ENCODE assay signal across 23 cellular contexts in genomic region chr9:101569736-101570501, GRCh38. TPM values are rescaled to one million over a fixed set of nuclear protein-coding genes. Genes with fewer than 3 reads are reported as not detected.
DNase-seq lines count a peak whose midpoint lies in the region; ATAC-seq and TF ChIP-seq lines count a peak whose summit lies in the region.
"Had no signal": no experiment of that assay in that cellular context is flagged by ENCODE, and none has a peak within 500 bp of the region (broad histone marks: within the 10 kb centered on the region; RNA-seq: fewer than 3 reads in every experiment).

No MANE protein-coding gene starts in this region.

- ATAC-seq in Right ventricle myocardium inferior (peak; percentile 62), GM19463 (IDR thresholded peaks at IDR 0.05; ENCODE audit: unreplicated experiment) (no peak)
- peak; percentile 91 to 94 for ATAC-seq in naive thymus-derived CD8-positive, alpha-beta T cell

- DNase-seq in Right ventricle myocardium inferior (ENCODE audit: missing footprints) (no peak), right atrium auricular region (ENCODE audit: low spot score) (no peak), NOMO-1 treated with DMSO at 0.1 percent for 48 hours (lab: John Stamatoyannopoulos, UW; ENCODE audit: unreplicated experiment) (peak; percentile 51), coronary artery (ENCODE audit: low spot score) (no peak), head of caudate nucleus (no peak)
- peak in 7 of 10 donors; percentile 30 to 91 (median 68) for DNase-seq in naive thymus-derived CD8-positive, alpha-beta T cell
- DNase-seq: activated CD4-positive, alpha-beta T cell treated with anti-CD3 and anti-CD28 coated beads, Interleukin-2, amount 50 U/mL, for 1 hour; hippocampal formation; Karpas-422; mammary epithelial cell; naive B cell; NCI-H1105; NCI-H2107; NCI-H526; SJCRH30; stimulated activated CD4-positive, alpha-beta T cell treated with anti-CD3 and anti-CD28 coated beads, Interleukin-2, amount 100 ng/mL, for 48 hours; T-helper 9 cell had no signal

- H3K4me3 Mint-ChIP-seq in activated naive CD8-positive, alpha-beta T cell = peak overlapping the region; percentile 42
- peak overlapping the region; percentile 50 to 83 (median 70) for H3K4me3 Mint-ChIP-seq in naive thymus-derived CD8-positive, alpha-beta T cell
- H3K4me3 Mint-ChIP-seq: naive B cell had no signal

- peaks cover 77% of the 10 kb centered on the region for H3K4me1 Mint-ChIP-seq in activated naive CD8-positive, alpha-beta T cell (ENCODE audit: low read depth)
- H3K4me1 Mint-ChIP-seq in naive thymus-derived CD8-positive, alpha-beta T cell = peaks cover 53 to 79% (median 77%) of the 10 kb centered on the region in 4 donors
- H3K4me1 Mint-ChIP-seq: naive B cell had no signal

- H3K27ac Mint-ChIP-seq in activated naive CD8-positive, alpha-beta T cell = peak overlapping the region; percentile 84
- peak overlapping the region; percentile 94 to 99 (median 96) for H3K27ac Mint-ChIP-seq in naive thymus-derived CD8-positive, alpha-beta T cell

- peaks cover 0 to 8% of the 10 kb centered on the region in 2 donors for H3K4me1 ChIP-seq in right atrium auricular region
- H3K4me1 ChIP-seq: SJCRH30 had no signal

- H3K9me3 ChIP-seq in right atrium auricular region = no peaks in the 10 kb centered on the region
- H3K9me3 ChIP-seq: SJCRH30 had no signal

- H3K4me3 ChIP-seq in right atrium auricular region (no peak overlapping the region), coronary artery (no peak overlapping the region)
- H3K4me3 ChIP-seq: SJCRH30 had no signal

- H3K27me3 Mint-ChIP-seq in activated naive CD8-positive, alpha-beta T cell = no peaks in the 10 kb centered on the region
- no peaks in the 10 kb centered on the region for H3K27me3 Mint-ChIP-seq in naive thymus-derived CD8-positive, alpha-beta T cell
- H3K27me3 Mint-ChIP-seq: naive B cell had no signal

- peaks cover 17% of the 10 kb centered on the region for H3K36me3 ChIP-seq in right atrium auricular region

- H3K27me3 ChIP-seq in right atrium auricular region = no peaks in the 10 kb centered on the region
- H3K27me3 ChIP-seq: SJCRH30 had no signal

- peaks cover 15% of the 10 kb centered on the region for H3K36me3 Mint-ChIP-seq in activated naive CD8-positive, alpha-beta T cell
- H3K36me3 Mint-ChIP-seq in naive thymus-derived CD8-positive, alpha-beta T cell = peaks cover 0 to 15% (median 8%) of the 10 kb centered on the region in 3 donors

- H3K27ac ChIP-seq in right atrium auricular region (no peak overlapping the region), coronary artery (no peak overlapping the region)
- H3K27ac ChIP-seq: parathyroid adenoma, SJCRH30 had no signal

- TF ChIP-seq CTCF in right atrium auricular region (IDR thresholded peaks at IDR 0.05) (no peak), coronary artery (IDR thresholded peaks at IDR 0.05) (no peak)

- H3K9me3 Mint-ChIP-seq in activated naive CD8-positive, alpha-beta T cell (ENCODE audit: low read depth) = no peaks in the 10 kb centered on the region
- no peaks in the 10 kb centered on the region for H3K9me3 Mint-ChIP-seq in naive thymus-derived CD8-positive, alpha-beta T cell
- H3K9me3 Mint-ChIP-seq: naive B cell had no signal

- intact Hi-C loops in Right ventricle myocardium inferior (cut with DNase I) = no loop called here
- intact Hi-C loops in head of caudate nucleus (cut with DNase I) = no loop called here

- POLR2A ChIA-PET in naive thymus-derived CD8-positive, alpha-beta T cell (lab: Charles Lee) = interaction anchor here (1.0 to 2.1 kb wide), 3 partner anchors 11 to 37 kb away, joined by 3 to 10 read pairs (median 5); partner anchors contain the start of gene RNF20

RNA-seq across cellular contexts. Expression of gene PPP3R2, which starts 24.9 kb away (rescaled TPM):
- total RNA-seq in Right ventricle myocardium inferior (not detected), right atrium auricular region (not detected)
- total RNA-seq in naive thymus-derived CD8-positive, alpha-beta T cell = not detected
- not detected for polyA plus RNA-seq in naive thymus-derived CD8-positive, alpha-beta T cell
- total RNA-seq: mammary epithelial cell, SJCRH30, skeletal muscle tissue, subcutaneous adipose tissue had no signal
- polyA plus RNA-seq: keratinocyte, mammary epithelial cell had no signal

RNA-seq across cellular contexts. Expression of gene RNF20, which starts 36.3 kb away (rescaled TPM):
- total RNA-seq in Right ventricle myocardium inferior (48.3 TPM), right atrium auricular region (10 to 100 TPM; 18.0 to 22.7 TPM)
- 10 to 100 TPM; 48.6 to 53.8 TPM for total RNA-seq in naive thymus-derived CD8-positive, alpha-beta T cell
- 10 to 100 TPM; 30.6 to 48.2 (median 43.6) TPM for polyA plus RNA-seq in naive thymus-derived CD8-positive, alpha-beta T cell

Comparison
In these comparisons a context has a peak if more than half of its experiments do, and no peak if none do; other contexts are left out.
1. DNase-seq: peak in NOMO-1 treated with DMSO at 0.1 percent for 48 hours (single experiment) and naive thymus-derived CD8-positive, alpha-beta T cell (7 of 10); none in Right ventricle myocardium inferior (single experiment), right atrium auricular region (single experiment), coronary artery (single experiment) and head of caudate nucleus (0 of 42).